10 cellular contexts compared by ENCODE assay signal in genomic region chr6:71403422-71404134, GRCh38.
DNase-seq lines count a peak whose midpoint lies in the region; ATAC-seq and TF ChIP-seq lines count a peak whose summit lies in the region.
"Had no signal": no experiment of that assay in that cellular context is flagged by ENCODE, and none has a peak within 500 bp of the region (broad histone marks: within the 10 kb centered on the region; RNA-seq: fewer than 3 reads in every experiment).

No MANE protein-coding gene starts in this region.

- TF ChIP-seq CTCF in breast epithelium (IDR thresholded peaks at IDR 0.05): no peak
- TF ChIP-seq CTCF in left lung (IDR thresholded peaks at IDR 0.05): no peak
- no peak for TF ChIP-seq CTCF in thoracic aorta (IDR thresholded peaks at IDR 0.05)

- H3K27ac ChIP-seq in breast epithelium (peak overlapping the region; percentile 78 to 82), left lung (peak overlapping the region; percentile 48 to 80), thoracic aorta (peak overlapping the region; percentile 3 to 53)

- H3K4me1 ChIP-seq in breast epithelium: no peaks in the 10 kb centered on the region
- H3K4me1 ChIP-seq in left lung: peaks cover 35 to 42% of the 10 kb centered on the region in 2 donors
- H3K4me1 ChIP-seq in thoracic aorta (ENCODE audit: control insufficient read depth in 1 of 2, low read depth in 2 of 2): peaks cover 13 to 30% of the 10 kb centered on the region in 2 donors

- H3K36me3 ChIP-seq in breast epithelium: peaks cover 3% of the 10 kb centered on the region
- H3K36me3 ChIP-seq in left lung: no peaks in the 10 kb centered on the region
- no peaks in the 10 kb centered on the region for H3K36me3 ChIP-seq in thoracic aorta

- DNase-seq in NCI-H2227 (lab: John Stamatoyannopoulos, UW; ENCODE audit: unreplicated experiment) (peak; percentile 10), NCI-H2227 treated with DMSO at 0.1 percent for 48 hours (lab: John Stamatoyannopoulos, UW) (no peak), breast epithelium (ENCODE audit: low spot score in 2 of 2) (no peak), left lung (no peak), thoracic aorta (ENCODE audit: low spot score) (no peak), NCI-H2171 treated with DMSO at 0.1 percent for 48 hours (lab: John Stamatoyannopoulos, UW) (no peak), LoVo (ENCODE audit: low spot score) (no peak)
- DNase-seq: activated CD8-positive, alpha-beta memory T cell treated with anti-CD3 and anti-CD28 coated beads, Interleukin-2, amount 50 U/mL, for 48 hours; T-helper 2 cell had no signal

- ATAC-seq in left lung (peak; percentile 43), thoracic aorta (ENCODE audit: insufficient number of reproducible peaks, low FRiP score, low read depth) (no peak), GM18858 (IDR thresholded peaks at IDR 0.05; ENCODE audit: unreplicated experiment) (no peak)

- H3K4me3 ChIP-seq in breast epithelium (peak overlapping the region in 1 of 3 donors; percentile 44), left lung (no peak overlapping the region), thoracic aorta (peak overlapping the region; percentile 5)

- no peak for TF ChIP-seq POLR2A in breast epithelium (IDR thresholded peaks at IDR 0.05)

- intact Hi-C loops in breast epithelium (cut with DNase I; ENCODE audit: low total_unique reads) (no loop called here), left lung (cut with DNase I) (no loop called here)

- no peaks in the 10 kb centered on the region for H3K9me3 ChIP-seq in breast epithelium
- H3K9me3 ChIP-seq in left lung: no peaks in the 10 kb centered on the region
- H3K9me3 ChIP-seq in thoracic aorta: no peaks in the 10 kb centered on the region

- no peaks in the 10 kb centered on the region for H3K27me3 ChIP-seq in breast epithelium
- no peaks in the 10 kb centered on the region for H3K27me3 ChIP-seq in left lung
- no peaks in the 10 kb centered on the region for H3K27me3 ChIP-seq in thoracic aorta (replicated peaks; ENCODE audit: insufficient read depth)

Comparison
In these comparisons a context has a peak if more than half of its experiments do, and no peak if none do; other contexts are left out.
1. H3K27ac ChIP-seq: peak in every context shown above with its lines; median percentile 80 in breast epithelium; 64 in left lung; 28 in thoracic aorta.